ENCODE assay signal across 18 cellular contexts in genomic region chr1:234582626-234583354, GRCh38. TPM values are rescaled to one million over a fixed set of nuclear protein-coding genes. Genes with fewer than 3 reads are reported as not detected.
DNase-seq lines count a peak whose midpoint lies in the region; ATAC-seq and TF ChIP-seq lines count a peak whose summit lies in the region.
"Had no signal": no experiment of that assay in that cellular context is flagged by ENCODE, and none has a peak within 500 bp of the region (broad histone marks: within the 10 kb centered on the region; RNA-seq: fewer than 3 reads in every experiment).

No MANE protein-coding gene starts in this region.

- TF ChIP-seq CTCF in GM23338 (conservative IDR thresholded peaks at IDR 0.05; ENCODE audit: low read depth in 2 of 2) (no peak), choroid plexus epithelial cell (conservative IDR thresholded peaks at IDR 0.05; ENCODE audit: low read depth, low read length) (no peak), gastrocnemius medialis (IDR thresholded peaks at IDR 0.05 in 4 of 5, conservative IDR thresholded peaks at IDR 0.05 in 1 of 5) (no peak), PC-3 (conservative IDR thresholded peaks at IDR 0.05; ENCODE audit: low read depth, low read length) (no peak)

- H3K27me3 ChIP-seq in GM23338 (ENCODE audit: insufficient read depth): no peaks in the 10 kb centered on the region
- no peaks in the 10 kb centered on the region for H3K27me3 ChIP-seq in layer of hippocampus (ENCODE audit: control insufficient read depth, insufficient read depth, low read length)
- no peaks in the 10 kb centered on the region for H3K27me3 ChIP-seq in gastrocnemius medialis
- H3K27me3 ChIP-seq in H7 (ENCODE audit: control insufficient read depth, insufficient read depth, low read length): no peaks in the 10 kb centered on the region; the same call in 1 of the 2 replicates
- H3K27me3 ChIP-seq in PC-3 (ENCODE audit: low read length): no peaks in the 10 kb centered on the region

- H3K4me1 ChIP-seq in GM23338 (ENCODE audit: insufficient read depth) (0 out of 2 replicates have a peak, but pooled peaks cover 3% of the 10 kb centered on the region), gastrocnemius medialis (peaks cover 58 to 63% of the 10 kb centered on the region in 2 donors), PC-3 (ENCODE audit: insufficient read depth, low read length) (no peaks in the 10 kb centered on the region)

- POLR2A ChIA-PET in PC-3 (lab: Charles Lee; ENCODE audit: unreplicated experiment): interaction anchor here (0.6 kb wide), 2 partner anchors 22 to 277 kb away, joined by 3 to 12 read pairs; no protein-coding TSS in a partner anchor

- H3K36me3 Mint-ChIP-seq in GM23338 (ENCODE audit: low read depth): no peaks in the 10 kb centered on the region
- H3K36me3 Mint-ChIP-seq: stimulated activated naive B cell treated with anti-CD40 and anti-IgM and Interleukin-4, amounts not matched to agents 10 μg/mL and 1 μg/mL and 100 μg/mL, for 72 hours had no signal

- in situ Hi-C loops in gastrocnemius medialis (cut with MboI; ENCODE audit: low sequenced_read_pairs in 4 of 4): no loop called here

- no peaks in the 10 kb centered on the region for H3K27me3 Mint-ChIP-seq in GM23338 (ENCODE audit: insufficient read depth, low read depth, poor library complexity)

- no peak overlapping the region for H3K4me3 ChIP-seq in GM23338
- H3K4me3 ChIP-seq in choroid plexus epithelial cell (ENCODE audit: low read depth, low read length): no peak overlapping the region
- peak overlapping the region; percentile 15 to 25 (median 20) for H3K4me3 ChIP-seq in gastrocnemius medialis
- no peak overlapping the region for H3K4me3 ChIP-seq in H7 (ENCODE audit: insufficient read depth, low read depth, low read length)
- no peak overlapping the region for H3K4me3 ChIP-seq in PC-3 (ENCODE audit: low read length)
- H3K4me3 ChIP-seq: PC-9 had no signal

- H3K4me2 ChIP-seq in GM23338 (no peak overlapping the region), PC-3 (ENCODE audit: low read length) (no peak overlapping the region)
- H3K4me2 ChIP-seq: PC-9 had no signal

- H3K27ac ChIP-seq in GM23338 (ENCODE audit: low read depth) (no peak overlapping the region), layer of hippocampus (ENCODE audit: low read depth, low read length) (peak overlapping the region; percentile 64), gastrocnemius medialis (peak overlapping the region; percentile 93 to 97 (median 95)), PC-3 (ENCODE audit: low read length) (no peak overlapping the region)
- H3K27ac ChIP-seq: PC-9 had no signal

- no TSS peak for BruUV-seq in PC-3 (replicated peaks; lab: Mats Ljungman, UMichigan)

- DNase-seq in GM23338 (ENCODE audit: low spot score) (no peak), choroid plexus epithelial cell (ENCODE audit: low read depth) (peak; percentile 58), gastrocnemius medialis (peak in 1 of 2 donors; percentile 59), H7 (no peak), PC-3 (no peak)
- no peak for DNase-seq in NK-92 treated with Interleukin-12 subunit alpha and Interleukin-12 subunit beta, amount 100 ng/mL, for 24 hours (lab: John Stamatoyannopoulos, UW)
- DNase-seq: activated effector memory CD4-positive, alpha-beta T cell treated with anti-CD3 and anti-CD28 coated beads, Interleukin-2, amount 50 U/mL, for 16 hours; Calu3; endodermal cell; GOT3; kidney; naive thymus-derived CD4-positive, alpha-beta T cell; NCI-H1417 treated with DMSO at 0.1 percent for 48 hours; PC-9; stimulated activated naive B cell treated with anti-CD40 and anti-IgM and Interleukin-4, amounts not matched to agents 10 μg/mL and 1 μg/mL and 100 μg/mL, for 72 hours; SW 1271 had no signal

- H3K27ac Mint-ChIP-seq in GM23338: no peak overlapping the region
- H3K27ac Mint-ChIP-seq: endodermal cell; stimulated activated naive B cell treated with anti-CD40 and anti-IgM and Interleukin-4, amounts not matched to agents 10 μg/mL and 1 μg/mL and 100 μg/mL, for 72 hours had no signal

- H2AFZ ChIP-seq in GM23338 (peak overlapping the region; percentile 72; the same call in 1 of the 2 replicates), PC-3 (ENCODE audit: low read length) (no peak overlapping the region)
- H2AFZ ChIP-seq: PC-9 had no signal

- H3K9me3 Mint-ChIP-seq in GM23338: no peaks in the 10 kb centered on the region; the same call in 2 of the 3 replicates
- H3K9me3 Mint-ChIP-seq: endodermal cell; naive thymus-derived CD4-positive, alpha-beta T cell had no signal

- H3K9me2 ChIP-seq in GM23338 (ENCODE audit: insufficient read depth) (no peaks in the 10 kb centered on the region), PC-3 (replicated peaks; ENCODE audit: low read length) (no peaks in the 10 kb centered on the region)

- ATAC-seq in GM23338 (no peak), gastrocnemius medialis (peak; percentile 39 to 48), HG03565 (IDR thresholded peaks at IDR 0.05; ENCODE audit: unreplicated experiment) (no peak), PC-3 (no peak)
- ATAC-seq: naive thymus-derived CD4-positive, alpha-beta T cell; stimulated activated naive B cell treated with anti-CD40 and anti-IgM and Interleukin-4, amounts not matched to agents 10 μg/mL and 1 μg/mL and 100 μg/mL, for 72 hours had no signal

- H4K20me1 ChIP-seq in GM23338 (replicated peaks; ENCODE audit: insufficient read depth): no peaks in the 10 kb centered on the region
- no peaks in the 10 kb centered on the region for H4K20me1 ChIP-seq in PC-3 (ENCODE audit: low read length)

- H3K9me3 ChIP-seq in gastrocnemius medialis (no peaks in the 10 kb centered on the region), PC-3 (ENCODE audit: low read length) (no peaks in the 10 kb centered on the region)

- CTCF ChIA-PET in PC-3 (lab: Charles Lee): no interaction called here

- no peaks in the 10 kb centered on the region for H3F3A ChIP-seq in GM23338 (replicated peaks; ENCODE audit: low read depth)
- H3F3A ChIP-seq in PC-3 (ENCODE audit: low read length, unreplicated experiment): no peaks in the 10 kb centered on the region

- no peak overlapping the region for H3K4me3 Mint-ChIP-seq in GM23338
- H3K4me3 Mint-ChIP-seq: endodermal cell; stimulated activated naive B cell treated with anti-CD40 and anti-IgM and Interleukin-4, amounts not matched to agents 10 μg/mL and 1 μg/mL and 100 μg/mL, for 72 hours had no signal

- H3K36me3 ChIP-seq in GM23338 (ENCODE audit: insufficient read depth) (no peaks in the 10 kb centered on the region), gastrocnemius medialis (no peaks in the 10 kb centered on the region), H7 (replicated peaks; ENCODE audit: control insufficient read depth, insufficient read depth, low read length) (no peaks in the 10 kb centered on the region), PC-3 (ENCODE audit: low read depth, low read length) (no peaks in the 10 kb centered on the region)

- no peak overlapping the region for H3K9ac ChIP-seq in PC-3 (ENCODE audit: low read length)

- peak in 1 of 2 donors; percentile 24 for TF ChIP-seq POLR2A in gastrocnemius medialis (IDR thresholded peaks at IDR 0.05)

- intact Hi-C loops in gastrocnemius medialis (cut with DNase I; ENCODE audit: low total_unique reads) (loop anchor here (1.0 kb wide), 1 partner anchor 38 kb away; no protein-coding TSS in a partner anchor), PC-3 (cut with micrococcal nuclease) (no loop called here)

- no peaks in the 10 kb centered on the region for H3K4me1 Mint-ChIP-seq in GM23338
- H3K4me1 Mint-ChIP-seq: endodermal cell had no signal

- H3K79me2 ChIP-seq in GM23338 (replicated peaks; ENCODE audit: insufficient read depth): no peaks in the 10 kb centered on the region
- no peaks in the 10 kb centered on the region for H3K79me2 ChIP-seq in PC-3 (ENCODE audit: low read length)

TF ChIP-seq in GM23338, 12 proteins besides CTCF, POLR2A, EP300 and RAD21 (continues in another document):
- TF ChIP-seq ETS1 (IDR thresholded peaks at IDR 0.05) (no peak), REST (IDR thresholded peaks at IDR 0.05; ENCODE audit: unreplicated experiment) (no peak), ZNF114 (CRISPR knock-in tag; IDR thresholded peaks at IDR 0.05) (no peak), JUNB (IDR thresholded peaks at IDR 0.05; ENCODE audit: unreplicated experiment) (no peak), POLR2AphosphoS5 (IDR thresholded peaks at IDR 0.05; ENCODE audit: low read depth) (no peak)

RNA-seq across cellular contexts. Expression of gene IRF2BP2, which starts 27.2 kb away (rescaled TPM):
- 62.4 and 62.9 TPM in 2 replicates for total RNA-seq in GM23338 (2014; rRNA removed; shearing (Covaris generic))
- 19.4 and 21.5 TPM in 2 replicates for polyA plus RNA-seq in GM23338 (2016; fragmentation: Nextera tagmentation; extraction: Ambion mirVana)
- total RNA-seq in gastrocnemius medialis (10 to 100 TPM; 32.2 to 92.0 (median 52.2) TPM), PC-3 (2014; rRNA removed) (78.8 and 102 TPM in 2 replicates)
- total RNA-seq in H7 (2014; rRNA removed; shearing (Covaris generic)): 67.0 and 90.9 TPM in 2 replicates

Comparison
In these comparisons a context has a peak if more than half of its experiments do, and no peak if none do; other contexts are left out.
1. ATAC-seq: peak in gastrocnemius medialis (2 of 2); none in GM23338 (single experiment), HG03565 (single experiment) and PC-3 (single experiment).
2. H3K27ac ChIP-seq: peak in layer of hippocampus (single experiment) and gastrocnemius medialis (4 of 4); none in GM23338 (single experiment) and PC-3 (single experiment).
3. H3K4me3 ChIP-seq: peak in gastrocnemius medialis (4 of 4); none in GM23338 (single experiment), choroid plexus epithelial cell (single experiment), H7 (single experiment) and PC-3 (single experiment).